ENCODE assay signal across 1 cellular context in genomic region chr11:46392421-46393230, GRCh38.
A peak's percentile ranks its signal among the peaks of the same experiment; 100 is the strongest.
TF ChIP-seq lines count a peak whose summit lies in the region.

No MANE protein-coding gene starts in this region.

TF ChIP-seq in GM12878, 131 proteins besides CTCF, POLR2A, EP300 and RAD21:
- no peak for TF ChIP-seq CEBPB (IDR thresholded peaks at IDR 0.05; ENCODE audit: borderline replicate concordance in 1 of 2, low read depth in 2 of 2, low read length in 2 of 2)
- no peak for TF ChIP-seq NFXL1 (IDR thresholded peaks at IDR 0.05; ENCODE audit: borderline replicate concordance)
- TF ChIP-seq SKIL (IDR thresholded peaks at IDR 0.05; ENCODE audit: low read depth, poor library complexity, severe bottlenecking) = no peak
- TF ChIP-seq ZBTB40 (IDR thresholded peaks at IDR 0.05; ENCODE audit: borderline replicate concordance) = peak; percentile 21; the same call in 1 of the 2 replicates
- TF ChIP-seq HCFC1 (IDR thresholded peaks at IDR 0.05; ENCODE audit: low read length) = no peak
- TF ChIP-seq NFIC (IDR thresholded peaks at IDR 0.05; ENCODE audit: low read depth, low read length) = no peak
- TF ChIP-seq MAX (IDR thresholded peaks at IDR 0.05; ENCODE audit: low read depth, low read length) = peak; percentile 53; the same call in 1 of the 2 replicates
- 0 out of 2 replicates have a peak, but pooled peaks have one; percentile 75 for TF ChIP-seq RCOR1 (conservative IDR thresholded peaks at IDR 0.05; ENCODE audit: low read depth, low read length)
- TF ChIP-seq PKNOX1 (IDR thresholded peaks at IDR 0.05) = no peak
- TF ChIP-seq PAX5 (IDR thresholded peaks at IDR 0.05; ENCODE audit: borderline replicate concordance, low read depth, low read length) = 0 out of 2 replicates have a peak, but pooled peaks have one; percentile 53
- TF ChIP-seq SUZ12 (IDR thresholded peaks at IDR 0.05; ENCODE audit: unreplicated experiment) = peak; percentile 46
- 0 out of 2 replicates have a peak, but pooled peaks have one; percentile 15 for TF ChIP-seq ZNF207 (IDR thresholded peaks at IDR 0.05; ENCODE audit: borderline replicate concordance)
- no peak for TF ChIP-seq STAT1 (conservative IDR thresholded peaks at IDR 0.05)
- no peak for TF ChIP-seq IRF3 (IDR thresholded peaks at IDR 0.05)
- no peak for TF ChIP-seq DPF2 (IDR thresholded peaks at IDR 0.05)
- 0 out of 2 replicates have a peak, but pooled peaks have one; percentile 8 for TF ChIP-seq IRF4 (IDR thresholded peaks at IDR 0.05; ENCODE audit: low read depth, low read length)
- TF ChIP-seq SIN3A (IDR thresholded peaks at IDR 0.05; ENCODE audit: low read depth, low read length) = peak; percentile 93
- TF ChIP-seq CBFB (IDR thresholded peaks at IDR 0.05; ENCODE audit: low read depth) = no peak
- no peak for TF ChIP-seq SMAD1 (IDR thresholded peaks at IDR 0.05; ENCODE audit: low read depth, partially characterized antibody)
- TF ChIP-seq TCF3 (IDR thresholded peaks at IDR 0.05; ENCODE audit: borderline replicate concordance, insufficient read depth, low read depth, low read length) = 0 out of 2 replicates have a peak, but pooled peaks have one; percentile 27
- TF ChIP-seq YY1 (IDR thresholded peaks at IDR 0.05; ENCODE audit: low read depth, low read length) = no peak; the same call in 1 of the 2 replicates
- 0 out of 2 replicates have a peak, but pooled peaks have one; percentile 11 for TF ChIP-seq TCF12 (IDR thresholded peaks at IDR 0.05; ENCODE audit: low read depth, low read length)
- TF ChIP-seq HDGF (IDR thresholded peaks at IDR 0.05) = no peak
- peak; percentile 35 for TF ChIP-seq SP1 (IDR thresholded peaks at IDR 0.05; ENCODE audit: low read depth, low read length)
- TF ChIP-seq EGR1 (IDR thresholded peaks at IDR 0.05; ENCODE audit: borderline replicate concordance in 1 of 2, low read depth in 2 of 2, low read length in 2 of 2) = peak in 1 of 2 experiments; percentile 83; a peak in 2 of 3 replicates
- peak; percentile 62; the same call in 1 of the 2 replicates for TF ChIP-seq GATAD2B (conservative IDR thresholded peaks at IDR 0.05; ENCODE audit: low read depth)
- TF ChIP-seq NKRF (conservative IDR thresholded peaks at IDR 0.05) = peak; percentile 86
- 0 out of 2 replicates have a peak, but pooled peaks have one; percentile 22 for TF ChIP-seq IKZF1 (conservative IDR thresholded peaks at IDR 0.05)
- TF ChIP-seq NBN (IDR thresholded peaks at IDR 0.05) = 0 out of 2 replicates have a peak, but pooled peaks have one; percentile 15
- TF ChIP-seq NR2F1 (conservative IDR thresholded peaks at IDR 0.05) = 0 out of 2 replicates have a peak, but pooled peaks have one; percentile 26
- no peak for TF ChIP-seq RELA (IDR thresholded peaks at IDR 0.05; ENCODE audit: borderline replicate concordance, partially characterized antibody)
- no peak for TF ChIP-seq EED (IDR thresholded peaks at IDR 0.05; ENCODE audit: low read depth)
- 0 out of 2 replicates have a peak, but pooled peaks have one; percentile 59 for TF ChIP-seq HDAC2 (IDR thresholded peaks at IDR 0.05)
- TF ChIP-seq KDM1A (IDR thresholded peaks at IDR 0.05; ENCODE audit: borderline replicate concordance) = no peak
- TF ChIP-seq REST (IDR thresholded peaks at IDR 0.05; ENCODE audit: low read depth, low read length) = peak; percentile 100
- TF ChIP-seq YBX1 (IDR thresholded peaks at IDR 0.05) = no peak
- TF ChIP-seq MXI1 (IDR thresholded peaks at IDR 0.05; ENCODE audit: low read depth, low read length) = peak; percentile 94
- no peak for TF ChIP-seq RFX5 (IDR thresholded peaks at IDR 0.05; ENCODE audit: low read depth, low read length)
- TF ChIP-seq SUPT20H (IDR thresholded peaks at IDR 0.05; ENCODE audit: borderline replicate concordance, control insufficient read depth, low read depth, low read length) = no peak
- TF ChIP-seq BHLHE40 (IDR thresholded peaks at IDR 0.05; ENCODE audit: borderline replicate concordance in 1 of 2, low read depth in 2 of 2, low read length in 1 of 2) = peak in 1 of 2 experiments; percentile 79; a peak in 2 of 4 replicates
